In the genomic region with DNA sequence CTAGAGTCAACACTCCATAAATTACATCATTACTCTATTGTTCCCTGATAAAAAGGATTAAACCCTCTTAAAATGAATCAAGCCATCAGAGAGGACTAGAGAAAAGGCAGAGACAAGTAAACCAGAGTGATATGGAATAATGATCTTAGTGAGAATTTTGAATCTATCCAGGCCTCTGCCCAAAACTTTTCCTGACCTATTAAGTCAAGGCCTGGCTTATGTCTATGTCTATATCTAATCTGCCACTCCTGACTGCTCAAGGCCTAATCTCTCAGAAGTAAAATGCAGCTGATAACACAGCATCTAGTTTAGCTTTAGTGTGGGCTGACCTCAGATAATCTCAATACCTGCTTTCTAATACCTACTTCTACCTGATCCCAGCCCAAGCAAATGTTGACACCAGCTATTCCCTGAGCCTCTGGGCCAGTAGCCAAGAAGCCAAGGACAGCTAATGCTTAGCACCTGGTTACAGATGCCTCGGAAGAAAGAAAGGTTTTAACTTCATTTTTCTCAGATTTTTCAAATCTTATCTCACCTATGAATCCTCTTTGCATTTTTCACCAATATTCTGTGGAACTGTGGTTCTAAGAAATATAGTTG, we compare ENCODE assay signal across 15 cellular contexts.
"Had no signal": no experiment of that assay in that cellular context is flagged by ENCODE, and none has a peak within 500 bp of the region (broad histone marks: within the 10 kb centered on the region; RNA-seq: fewer than 3 reads in every experiment).

No MANE protein-coding gene starts in this region.

- H3K36me3 ChIP-seq: gastroesophageal sphincter, heart right ventricle, neutrophil, tibial nerve had no signal

- H3K27me3 ChIP-seq: gastroesophageal sphincter, heart right ventricle, neutrophil, tibial nerve had no signal

- ATAC-seq: gastroesophageal sphincter; heart right ventricle; left colon; mucosa of descending colon; naive thymus-derived CD8-positive, alpha-beta T cell; stimulated activated memory B cell treated with anti-CD40 and anti-IgM and Interleukin-4, amounts not matched to agents 10 μg/mL and 1 μg/mL and 100 μg/mL, for 72 hours had no signal

- H3K4me3 ChIP-seq: gastroesophageal sphincter, heart right ventricle, mucosa of descending colon, tibial nerve had no signal

- DNase-seq: activated naive CD4-positive, alpha-beta T cell treated with anti-CD3 and anti-CD28 coated beads for 36 hours; activated T-cell treated with anti-CD3 and anti-CD28 coated beads for 4 hours; caudate nucleus; heart right ventricle; left colon; mucosa of descending colon; naive thymus-derived CD8-positive, alpha-beta T cell; retina; stimulated activated CD4-positive, alpha-beta T cell treated with anti-CD3 and anti-CD28 coated beads, Interleukin-2, amount 100 ng/mL, for 48 hours had no signal

- H3K27ac Mint-ChIP-seq: activated naive CD4-positive, alpha-beta T cell treated with anti-CD3 and anti-CD28 coated beads for 36 hours; activated T-helper 2 cell treated with anti-CD3 and anti-CD28 coated beads, Interferon-gamma antibody, Interleukin-2, Interleukin-4, amounts not matched to agents 10 μg/mL and 5 μg/mL and 100 μg/mL, durations not matched to agents 14 hours and 24 hours and 36 hours; naive thymus-derived CD8-positive, alpha-beta T cell; stimulated activated memory B cell treated with anti-CD40 and anti-IgM and Interleukin-4, amounts not matched to agents 10 μg/mL and 1 μg/mL and 100 μg/mL, for 72 hours; T-helper 2 cell treated with Interferon-gamma antibody and Interleukin-4, amounts not matched to agents 5 μg/mL and 100 μg/mL, for 36 hours had no signal

- H3K4me1 ChIP-seq: gastroesophageal sphincter, heart right ventricle, tibial nerve had no signal

- H3K36me3 Mint-ChIP-seq: stimulated activated memory B cell treated with anti-CD40 and anti-IgM and Interleukin-4, amounts not matched to agents 10 μg/mL and 1 μg/mL and 100 μg/mL, for 72 hours had no signal

- H3K4me3 Mint-ChIP-seq: activated naive CD4-positive, alpha-beta T cell treated with anti-CD3 and anti-CD28 coated beads for 36 hours; naive thymus-derived CD8-positive, alpha-beta T cell; stimulated activated memory B cell treated with anti-CD40 and anti-IgM and Interleukin-4, amounts not matched to agents 10 μg/mL and 1 μg/mL and 100 μg/mL, for 72 hours; T-helper 2 cell treated with Interferon-gamma antibody and Interleukin-4, amounts not matched to agents 5 μg/mL and 100 μg/mL, for 36 hours had no signal

- H3K9me3 ChIP-seq: neutrophil had no signal

- H3K4me1 Mint-ChIP-seq: stimulated activated memory B cell treated with anti-CD40 and anti-IgM and Interleukin-4, amounts not matched to agents 10 μg/mL and 1 μg/mL and 100 μg/mL, for 72 hours had no signal

- H3K27me3 Mint-ChIP-seq: naive thymus-derived CD8-positive, alpha-beta T cell; stimulated activated memory B cell treated with anti-CD40 and anti-IgM and Interleukin-4, amounts not matched to agents 10 μg/mL and 1 μg/mL and 100 μg/mL, for 72 hours had no signal

- H3K27ac ChIP-seq: gastroesophageal sphincter, heart right ventricle, neutrophil, tibial nerve had no signal
